In the genomic region with DNA sequence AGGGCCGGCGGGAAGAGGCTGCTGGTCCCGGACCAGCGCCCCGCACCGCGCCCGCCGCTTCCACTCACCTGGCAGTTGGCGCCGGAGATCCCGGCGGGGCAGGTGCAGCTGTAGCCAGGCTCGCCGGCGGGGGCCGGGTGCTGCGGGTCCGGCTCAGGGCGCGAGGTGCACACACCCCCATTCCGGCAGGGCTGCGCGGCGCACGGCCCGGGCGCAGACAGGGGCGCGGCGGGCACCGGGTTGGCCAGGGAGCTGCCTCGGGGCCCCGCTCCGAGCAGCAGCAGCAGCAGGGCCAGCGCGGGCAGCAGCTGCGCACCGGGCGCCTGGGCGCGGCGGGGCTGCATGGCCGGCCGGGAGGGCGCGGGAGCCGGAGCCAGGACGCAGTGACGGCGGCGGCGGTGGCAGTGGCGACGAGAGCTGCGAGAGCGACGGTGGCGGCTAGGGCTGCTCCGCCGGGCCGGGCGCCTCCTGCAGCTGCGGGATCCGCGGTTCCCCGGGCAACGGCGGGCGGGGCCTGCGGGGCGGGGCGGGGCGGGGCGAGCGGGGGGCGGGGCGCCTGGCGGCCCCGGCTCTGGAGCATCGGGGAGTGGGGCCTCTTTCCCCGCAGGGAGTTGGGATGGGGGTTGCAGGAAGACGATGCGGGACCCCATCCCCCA, we compare ENCODE assay signal across 8 cellular contexts. TPM values are rescaled to one million over a fixed set of nuclear protein-coding genes. Genes with fewer than 3 reads are reported as not detected.
DNase-seq lines count a peak whose midpoint lies in the region; ATAC-seq, FAIRE-seq and TF ChIP-seq lines count a peak whose summit lies in the region.

A gene with protein sequence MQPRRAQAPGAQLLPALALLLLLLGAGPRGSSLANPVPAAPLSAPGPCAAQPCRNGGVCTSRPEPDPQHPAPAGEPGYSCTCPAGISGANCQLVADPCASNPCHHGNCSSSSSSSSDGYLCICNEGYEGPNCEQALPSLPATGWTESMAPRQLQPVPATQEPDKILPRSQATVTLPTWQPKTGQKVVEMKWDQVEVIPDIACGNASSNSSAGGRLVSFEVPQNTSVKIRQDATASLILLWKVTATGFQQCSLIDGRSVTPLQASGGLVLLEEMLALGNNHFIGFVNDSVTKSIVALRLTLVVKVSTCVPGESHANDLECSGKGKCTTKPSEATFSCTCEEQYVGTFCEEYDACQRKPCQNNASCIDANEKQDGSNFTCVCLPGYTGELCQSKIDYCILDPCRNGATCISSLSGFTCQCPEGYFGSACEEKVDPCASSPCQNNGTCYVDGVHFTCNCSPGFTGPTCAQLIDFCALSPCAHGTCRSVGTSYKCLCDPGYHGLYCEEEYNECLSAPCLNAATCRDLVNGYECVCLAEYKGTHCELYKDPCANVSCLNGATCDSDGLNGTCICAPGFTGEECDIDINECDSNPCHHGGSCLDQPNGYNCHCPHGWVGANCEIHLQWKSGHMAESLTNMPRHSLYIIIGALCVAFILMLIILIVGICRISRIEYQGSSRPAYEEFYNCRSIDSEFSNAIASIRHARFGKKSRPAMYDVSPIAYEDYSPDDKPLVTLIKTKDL (minus strand): TSS at position 476 of the 656 bp plus-strand sequence. CDS start 132 bp downstream, at position 344.

- no peaks in the 10 kb centered on the region for H3K36me3 ChIP-seq in esophagus squamous epithelium

- no peak within 1 kb of the TSS for H3K4me3 Mint-ChIP-seq in natural killer cell treated with Interleukin-12 subunit alpha and Interleukin-12 subunit beta and Interleukin-15 and Interleukin-18, amount 100 ng/mL, for 72 hours

- no peak within 1 kb of the TSS for H3K27ac Mint-ChIP-seq in natural killer cell treated with Interleukin-12 subunit alpha and Interleukin-12 subunit beta and Interleukin-15 and Interleukin-18, amount 100 ng/mL, for 72 hours

- peaks cover 48 to 69% of the 10 kb centered on the region in 2 donors for H3K27me3 Mint-ChIP-seq in natural killer cell treated with Interleukin-12 subunit alpha and Interleukin-12 subunit beta and Interleukin-15 and Interleukin-18, amount 100 ng/mL, for 72 hours

- TF ChIP-seq CTCF in esophagus squamous epithelium (IDR thresholded peaks at IDR 0.05), result no peak

- peaks cover 15 to 27% (median 18%) of the 10 kb centered on the region in 3 donors for H3K4me1 ChIP-seq in esophagus squamous epithelium

- DNase-seq in NCI-H2081 (lab: John Stamatoyannopoulos, UW) (peak; percentile 55 to 57), NCI-H2081 treated with DMSO at 0.1 percent for 48 hours (lab: John Stamatoyannopoulos, UW) (no peak), NCI-H2196 treated with DMSO at 0.1 percent for 48 hours (lab: John Stamatoyannopoulos, UW; ENCODE audit: unreplicated experiment) (peak; percentile 27), esophagus squamous epithelium (lab: John Stamatoyannopoulos, UW) (no peak), urothelium cell line (ENCODE audit: low spot score) (peak; percentile 74)
- DNase-seq in activated CD8-positive, alpha-beta memory T cell treated with anti-CD3 and anti-CD28 coated beads, Interleukin-2, amount 50 U/mL, for 48 hours, result peak; percentile 75
- no peak for DNase-seq in natural killer cell treated with Interleukin-12 subunit alpha and Interleukin-12 subunit beta and Interleukin-15 and Interleukin-18, amount 100 ng/mL, for 72 hours (ENCODE audit: low spot score)

- no peak for TF ChIP-seq POLR2A in esophagus squamous epithelium (IDR thresholded peaks at IDR 0.05)

- no peaks in the 10 kb centered on the region for H3K36me3 Mint-ChIP-seq in natural killer cell treated with Interleukin-12 subunit alpha and Interleukin-12 subunit beta and Interleukin-15 and Interleukin-18, amount 100 ng/mL, for 72 hours

- H3K9me3 ChIP-seq in esophagus squamous epithelium, result no peaks in the 10 kb centered on the region

- peak within 1 kb of the TSS; percentile 21 to 65 (median 36) for H3K4me3 ChIP-seq in esophagus squamous epithelium

- H3K9me3 Mint-ChIP-seq in natural killer cell treated with Interleukin-12 subunit alpha and Interleukin-12 subunit beta and Interleukin-15 and Interleukin-18, amount 100 ng/mL, for 72 hours, result no peaks in the 10 kb centered on the region

- intact Hi-C loops in esophagus squamous epithelium (cut with DNase I), result no loop called here

- 1% methylated on average over 18 of the region's 84 CpGs; no CpG with 5 or more reads in 1 of the 2 donors for WGBS in esophagus squamous epithelium, 2 donors

- H3K4me1 Mint-ChIP-seq in natural killer cell treated with Interleukin-12 subunit alpha and Interleukin-12 subunit beta and Interleukin-15 and Interleukin-18, amount 100 ng/mL, for 72 hours (ENCODE audit: low read depth in 2 of 2), result peaks cover 0 to 5% of the 10 kb centered on the region in 2 donors

- no peak for FAIRE-seq in urothelium cell line (lab: Jason Lieb, UNC)

- no peak within 1 kb of the TSS for H3K27ac ChIP-seq in esophagus squamous epithelium

- H3K27me3 ChIP-seq in esophagus squamous epithelium, result peaks cover 7 to 97% (median 15%) of the 10 kb centered on the region in 4 donors

- peak; percentile 77 for ATAC-seq in HG02852 (IDR thresholded peaks at IDR 0.05; ENCODE audit: unreplicated experiment)
- ATAC-seq in natural killer cell treated with Interleukin-12 subunit alpha and Interleukin-12 subunit beta and Interleukin-15 and Interleukin-18, amount 100 ng/mL, for 72 hours, result peak; percentile 88 to 89

RNA-seq across cellular contexts. Expression of the gene that starts here (rescaled TPM):
- total RNA-seq in esophagus squamous epithelium, result 1 to 10 TPM in 2 of 4 donors, under 1 TPM in 2; 0.27 to 2.5 (median 0.91) TPM
- total RNA-seq in natural killer cell treated with Interleukin-12 subunit alpha and Interleukin-12 subunit beta and Interleukin-15 and Interleukin-18, amount 100 ng/mL, for 72 hours, result under 1 TPM in 1 of 2 donors, not detected in 1; 0.14 TPM

Comparison
In these comparisons a context has a peak if more than half of its experiments do, and no peak if none do; other contexts are left out.
1. DNase-seq: peak in NCI-H2081 (2 of 2), NCI-H2196 treated with DMSO at 0.1 percent for 48 hours (single experiment), activated CD8-positive, alpha-beta memory T cell treated with anti-CD3 and anti-CD28 coated beads, Interleukin-2, amount 50 U/mL, for 48 hours (single experiment) and urothelium cell line (single experiment); none in NCI-H2081 treated with DMSO at 0.1 percent for 48 hours (single experiment), esophagus squamous epithelium (single experiment) and natural killer cell treated with Interleukin-12 subunit alpha and Interleukin-12 subunit beta and Interleukin-15 and Interleukin-18, amount 100 ng/mL, for 72 hours (single experiment).
2. Peak in ATAC-seq in natural killer cell treated with Interleukin-12 subunit alpha and Interleukin-12 subunit beta and Interleukin-15 and Interleukin-18, amount 100 ng/mL, for 72 hours; RNA of the gene not detected or under 1 TPM.